ENCODE assay signal across 16 cellular contexts in genomic region chr7:6489612-6490011, GRCh38. TPM values are rescaled to one million over a fixed set of nuclear protein-coding genes. Genes with fewer than 3 reads are reported as not detected.
A peak's percentile ranks its signal among the peaks of the same experiment; 100 is the strongest.
DNase-seq lines count a peak whose midpoint lies in the region; ATAC-seq and TF ChIP-seq lines count a peak whose summit lies in the region.
"Had no signal": no experiment of that assay in that cellular context is flagged by ENCODE, and none has a peak within 500 bp of the region (broad histone marks: within the 10 kb centered on the region; RNA-seq: fewer than 3 reads in every experiment).

No MANE protein-coding gene starts in this region.

- H2AFZ ChIP-seq in H9 (ENCODE audit: low read length) (no peak overlapping the region), OCI-LY7 (ENCODE audit: low read length) (no peak overlapping the region)

- no peaks in the 10 kb centered on the region for H3F3A ChIP-seq in DOHH2 (ENCODE audit: control insufficient read depth, insufficient read depth)

- H3K4me3 ChIP-seq in DOHH2 (ENCODE audit: low read length) (no peak overlapping the region), OCI-LY7 (ENCODE audit: low read depth, low read length, poor library complexity, severe bottlenecking) (no peak overlapping the region), endodermal cell (ENCODE audit: low read length) (no peak overlapping the region)
- H3K4me3 ChIP-seq: psoas muscle had no signal

- H3K27ac ChIP-seq in DOHH2 (ENCODE audit: low read depth, low read length) (no peak overlapping the region), H9 (ENCODE audit: insufficient read length, low read depth, low read length) (no peak overlapping the region), OCI-LY7 (ENCODE audit: low read depth, low read length, poor library complexity, severe bottlenecking) (no peak overlapping the region), endodermal cell (ENCODE audit: low read depth, low read length) (no peak overlapping the region)
- H3K27ac ChIP-seq: C4-2B, psoas muscle had no signal

- no peak overlapping the region for H3K23ac ChIP-seq in H9 (ENCODE audit: insufficient read length, low read depth, low read length)

- no CpG with 5 or more reads among the region's 1 CpG for WGBS in H9 (ENCODE audit: extremely low coverage, insufficient read length, low lambda C conversion rate)
- 18 to 50% methylated on average over 1 of the region's 1 CpG for WGBS in endodermal cell (ENCODE audit: insufficient coverage in 1 of 2, insufficient read length in 1 of 2), 2 experiments

- no peak overlapping the region for H4K91ac ChIP-seq in H9 (ENCODE audit: insufficient read length, low read depth, low read length)

- H3T11ph ChIP-seq in H9 (ENCODE audit: low read length): no peak overlapping the region

- no TSS peak for BruUV-seq in OCI-LY7 (replicated peaks; lab: Mats Ljungman, UMichigan)

- no peaks in the 10 kb centered on the region for H3K23me2 ChIP-seq in H9 (ENCODE audit: insufficient read length, low read depth, low read length, poor library complexity, severe bottlenecking)

- H4K8ac ChIP-seq in H9 (replicated peaks; ENCODE audit: insufficient read length, low read depth, low read length): no peak overlapping the region

- DNase-seq in H9 (no peak), OCI-LY7 (ENCODE audit: low spot score) (peak; percentile 37), endodermal cell (no peak), nucleus accumbens (lab: John Stamatoyannopoulos, UW) (no peak)
- DNase-seq: activated CD4-positive, alpha-beta memory T cell treated with anti-CD3 and anti-CD28 coated beads for 36 hours; central memory CD4-positive, alpha-beta T cell; foreskin melanocyte; naive B cell; NCI-H1417 treated with DMSO at 0.1 percent for 48 hours; NCI-H510A treated with DMSO at 0.1 percent for 48 hours; psoas muscle; stimulated activated CD4-positive, alpha-beta T cell treated with anti-CD3 and anti-CD28 coated beads, Interleukin-15, amount 100 ng/mL, for 24 hours had no signal

- no peak overlapping the region for H3K56ac ChIP-seq in H9 (ENCODE audit: insufficient read length, low read depth, low read length)

- H3K18ac ChIP-seq in H9 (ENCODE audit: insufficient read length, low read depth, low read length): no peak overlapping the region

- no peaks in the 10 kb centered on the region for H3K9me2 ChIP-seq in DOHH2 (replicated peaks; ENCODE audit: control insufficient read depth, low read length)
- no peaks in the 10 kb centered on the region for H3K9me2 ChIP-seq in OCI-LY7 (ENCODE audit: insufficient read depth, low read length)

- no peaks in the 10 kb centered on the region for H3K9me3 ChIP-seq in DOHH2 (ENCODE audit: control insufficient read depth, insufficient read depth, low read length)
- H3K9me3 ChIP-seq in H9 (ENCODE audit: control insufficient read depth, low read depth, low read length): no peaks in the 10 kb centered on the region
- peaks cover 8% of the 10 kb centered on the region; the same call in 1 of the 2 replicates for H3K9me3 ChIP-seq in OCI-LY7 (ENCODE audit: low read length)
- peaks cover 6% of the 10 kb centered on the region for H3K9me3 ChIP-seq in endodermal cell (ENCODE audit: control insufficient read depth, low read length)

- H2BK12ac ChIP-seq in H9 (ENCODE audit: insufficient read length, low read depth, low read length): no peak overlapping the region

- H3K4me2 ChIP-seq in DOHH2 (ENCODE audit: low read length) (no peak overlapping the region), H9 (ENCODE audit: insufficient read depth, insufficient read length, low read length) (no peak overlapping the region), OCI-LY7 (ENCODE audit: low read length) (no peak overlapping the region)

- H3K9me3 Mint-ChIP-seq in H9 (peaks cover 6 to 10% of the 10 kb centered on the region in 2 experiments), endodermal cell (peaks cover 6% of the 10 kb centered on the region)
- H3K9me3 Mint-ChIP-seq: activated CD4-positive, alpha-beta memory T cell treated with anti-CD3 and anti-CD28 coated beads for 36 hours had no signal

- no peak overlapping the region for H3K14ac ChIP-seq in H9 (ENCODE audit: insufficient read depth, low read length)

- no peaks in the 10 kb centered on the region for H3K36me3 ChIP-seq in DOHH2 (ENCODE audit: control insufficient read depth, low read length)
- no peaks in the 10 kb centered on the region for H3K36me3 ChIP-seq in OCI-LY7 (ENCODE audit: insufficient read depth, low read length)
- H3K36me3 ChIP-seq in endodermal cell (ENCODE audit: control insufficient read depth, insufficient read depth, low read length): no peaks in the 10 kb centered on the region

- no peak overlapping the region for H3K4ac ChIP-seq in H9 (ENCODE audit: low read depth, low read length)

- H3K4me1 ChIP-seq in DOHH2 (ENCODE audit: control insufficient read depth, low read length) (peaks cover 10% of the 10 kb centered on the region), H9 (ENCODE audit: insufficient read depth, low read length) (no peaks in the 10 kb centered on the region; the same call in 1 of the 2 replicates), OCI-LY7 (ENCODE audit: insufficient read depth, low read length, poor library complexity, severe bottlenecking) (peaks cover 2% of the 10 kb centered on the region), endodermal cell (ENCODE audit: control insufficient read depth, insufficient read depth, low read length) (no peaks in the 10 kb centered on the region)
- H3K4me1 ChIP-seq: psoas muscle had no signal

- H3K27ac Mint-ChIP-seq in H9 (no peak overlapping the region), endodermal cell (no peak overlapping the region)
- H3K27ac Mint-ChIP-seq: activated CD4-positive, alpha-beta memory T cell treated with anti-CD3 and anti-CD28 coated beads for 36 hours; naive B cell had no signal

- no peak overlapping the region for H2BK5ac ChIP-seq in H9 (ENCODE audit: insufficient read length, low read length)

- H4K20me1 ChIP-seq in DOHH2 (ENCODE audit: control insufficient read depth, insufficient read depth, low read depth, low read length) (no peaks in the 10 kb centered on the region), H9 (ENCODE audit: control insufficient read depth, insufficient read depth, insufficient read length) (no peaks in the 10 kb centered on the region), OCI-LY7 (ENCODE audit: insufficient read depth, low read length) (no peaks in the 10 kb centered on the region)

- H3K27me3 ChIP-seq in DOHH2 (ENCODE audit: control insufficient read depth, low read length) (peaks cover 6% of the 10 kb centered on the region), H9 (ENCODE audit: insufficient read depth, low read length) (no peaks in the 10 kb centered on the region), endodermal cell (ENCODE audit: control insufficient read depth, insufficient read depth, low read length, poor library complexity, severe bottlenecking) (no peaks in the 10 kb centered on the region)

- H2AK5ac ChIP-seq in H9 (ENCODE audit: insufficient read length, low read length): no peak overlapping the region

- peaks cover 25% of the 10 kb centered on the region for H3K27me3 Mint-ChIP-seq in H9 (ENCODE audit: low read depth)
- peaks cover 6% of the 10 kb centered on the region for H3K27me3 Mint-ChIP-seq in endodermal cell (ENCODE audit: insufficient read depth)
- H3K27me3 Mint-ChIP-seq: activated CD4-positive, alpha-beta memory T cell treated with anti-CD3 and anti-CD28 coated beads for 36 hours; naive B cell had no signal

- H3K36me3 Mint-ChIP-seq in H9 (ENCODE audit: insufficient read depth in 1 of 3, low read depth in 3 of 3) (peaks cover 4 to 5% (median 4%) of the 10 kb centered on the region in 3 experiments; a peak in 3 of 7 replicates), endodermal cell (ENCODE audit: low read depth) (no peaks in the 10 kb centered on the region)
- H3K36me3 Mint-ChIP-seq: activated CD4-positive, alpha-beta memory T cell treated with anti-CD3 and anti-CD28 coated beads for 36 hours; naive B cell had no signal

- H2BK15ac ChIP-seq in H9 (ENCODE audit: low read depth, low read length): no peak overlapping the region

- POLR2A ChIA-PET in OCI-LY7 (lab: Charles Lee): interaction anchor here (0.6 kb wide), 1 partner anchor 71 kb away, joined by 3 read pairs; no protein-coding TSS in a partner anchor

- H3K79me2 ChIP-seq in DOHH2 (ENCODE audit: control insufficient read depth, low read length) (peaks cover 2% of the 10 kb centered on the region), H9 (ENCODE audit: insufficient read depth, low read length) (no peaks in the 10 kb centered on the region), OCI-LY7 (ENCODE audit: insufficient read depth, low read depth, low read length) (no peaks in the 10 kb centered on the region; the same call in 1 of the 2 replicates)

- H3K9ac ChIP-seq in H9 (ENCODE audit: extremely low read depth, insufficient read length, low read length) (no peak overlapping the region), endodermal cell (ENCODE audit: extremely low read depth, low read length, poor library complexity, severe bottlenecking) (no peak overlapping the region)

- no peak overlapping the region for H2BK120ac ChIP-seq in H9 (ENCODE audit: low read depth, low read length, poor library complexity, severe bottlenecking)

- intact Hi-C loops in OCI-LY7 (cut with micrococcal nuclease; ENCODE audit: unreplicated experiment): no loop called here

- ATAC-seq in GM21619 (IDR thresholded peaks at IDR 0.05; ENCODE audit: unreplicated experiment) (no peak), HG03135 (IDR thresholded peaks at IDR 0.05; ENCODE audit: unreplicated experiment) (no peak)
- ATAC-seq: psoas muscle had no signal

- H2BK20ac ChIP-seq in H9 (ENCODE audit: low read depth, low read length, poor library complexity, severe bottlenecking): no peak overlapping the region

- H3K4me3 Mint-ChIP-seq in H9 (no peak overlapping the region), endodermal cell (no peak overlapping the region)
- H3K4me3 Mint-ChIP-seq: activated CD4-positive, alpha-beta memory T cell treated with anti-CD3 and anti-CD28 coated beads for 36 hours; naive B cell had no signal

- H4K5ac ChIP-seq in H9 (ENCODE audit: insufficient read length, low read depth, low read length): no peak overlapping the region

- H3K4me1 Mint-ChIP-seq in H9 (peaks cover 2 to 3% of the 10 kb centered on the region in 2 experiments; a peak in 3 of 4 replicates), endodermal cell (no peaks in the 10 kb centered on the region)

- TF ChIP-seq CTCF in DOHH2 (IDR thresholded peaks at IDR 0.05; ENCODE audit: low read depth, low read length, poor library complexity, severe bottlenecking): peak; percentile 74
- peak; percentile 42; the same call in 2 of the 3 replicates for TF ChIP-seq CTCF in H9 (conservative IDR thresholded peaks at IDR 0.05)
- peak; percentile 43; the same call in 1 of the 2 replicates for TF ChIP-seq CTCF in OCI-LY7 (conservative IDR thresholded peaks at IDR 0.05; ENCODE audit: low read length)
- TF ChIP-seq CTCF in endodermal cell (conservative IDR thresholded peaks at IDR 0.05): peak; percentile 34

- no peaks in the 10 kb centered on the region for H3K79me1 ChIP-seq in H9 (ENCODE audit: insufficient read depth, low read depth, low read length, poor library complexity, severe bottlenecking)

- CTCF ChIA-PET in OCI-LY7 (lab: Charles Lee; ENCODE audit: unreplicated experiment): no interaction called here

RNA-seq across cellular contexts. Expression of gene KDELR2, which starts 5.7 kb away (rescaled TPM):
- total RNA-seq in H9 (2021) (86.5 and 91.8 TPM in 2 replicates), OCI-LY7 (2022) (62.1 and 63.4 TPM in 2 replicates), endodermal cell (100 to 1,000 TPM in 1 of 2 donors, 10 to 100 TPM in 1; 90.2 to 123 TPM)
- 23.6 and 30.2 TPM in 2 replicates for total RNA-seq in OCI-LY7 (2014; rRNA removed; shearing (Covaris generic))
- 103 TPM for polyA plus RNA-seq in endodermal cell (2013, experiment 1 of 2)
- polyA plus RNA-seq in endodermal cell (2013, experiment 2 of 2): 113 TPM

RNA-seq across cellular contexts. Expression of gene DAGLB, which starts 41.9 kb away (rescaled TPM):
- total RNA-seq in H9 (2021) (41.9 and 46.4 TPM in 2 replicates), OCI-LY7 (2022) (19.5 and 24.8 TPM in 2 replicates), endodermal cell (10 to 100 TPM; 22.7 to 24.5 TPM)
- 12.4 and 17.5 TPM in 2 replicates for total RNA-seq in OCI-LY7 (2014; rRNA removed; shearing (Covaris generic))
- polyA plus RNA-seq in endodermal cell (2013, experiment 1 of 2): 22.6 TPM
- 17.2 TPM for polyA plus RNA-seq in endodermal cell (2013, experiment 2 of 2)
